Comparison of ENCODE assay signal across 1 cellular context in the genomic region with DNA sequence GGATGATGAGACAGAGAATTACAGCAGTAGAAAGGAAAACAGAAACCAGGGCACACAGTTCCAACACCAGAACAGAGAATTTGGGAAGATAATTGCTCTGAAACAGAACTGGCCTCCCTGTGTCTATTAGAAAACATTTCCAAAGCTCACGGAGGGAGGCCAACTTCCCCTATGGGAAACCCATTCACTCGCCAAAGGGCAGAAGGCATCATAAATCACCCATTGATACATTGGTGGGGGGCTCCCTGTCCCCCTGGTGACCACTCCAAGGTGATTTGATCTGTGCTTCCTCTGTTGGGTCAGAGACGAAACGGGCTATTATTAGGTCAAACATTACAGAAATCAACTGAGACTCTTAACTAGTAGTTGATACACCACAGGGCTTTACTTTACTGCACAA.
TF ChIP-seq lines count a peak whose summit lies in the region.

No MANE protein-coding gene starts in this region.

TF ChIP-seq in neural cell, 6 proteins besides CTCF, POLR2A, EP300 and RAD21 (continued from another document):
- TF ChIP-seq, protein P1, sequence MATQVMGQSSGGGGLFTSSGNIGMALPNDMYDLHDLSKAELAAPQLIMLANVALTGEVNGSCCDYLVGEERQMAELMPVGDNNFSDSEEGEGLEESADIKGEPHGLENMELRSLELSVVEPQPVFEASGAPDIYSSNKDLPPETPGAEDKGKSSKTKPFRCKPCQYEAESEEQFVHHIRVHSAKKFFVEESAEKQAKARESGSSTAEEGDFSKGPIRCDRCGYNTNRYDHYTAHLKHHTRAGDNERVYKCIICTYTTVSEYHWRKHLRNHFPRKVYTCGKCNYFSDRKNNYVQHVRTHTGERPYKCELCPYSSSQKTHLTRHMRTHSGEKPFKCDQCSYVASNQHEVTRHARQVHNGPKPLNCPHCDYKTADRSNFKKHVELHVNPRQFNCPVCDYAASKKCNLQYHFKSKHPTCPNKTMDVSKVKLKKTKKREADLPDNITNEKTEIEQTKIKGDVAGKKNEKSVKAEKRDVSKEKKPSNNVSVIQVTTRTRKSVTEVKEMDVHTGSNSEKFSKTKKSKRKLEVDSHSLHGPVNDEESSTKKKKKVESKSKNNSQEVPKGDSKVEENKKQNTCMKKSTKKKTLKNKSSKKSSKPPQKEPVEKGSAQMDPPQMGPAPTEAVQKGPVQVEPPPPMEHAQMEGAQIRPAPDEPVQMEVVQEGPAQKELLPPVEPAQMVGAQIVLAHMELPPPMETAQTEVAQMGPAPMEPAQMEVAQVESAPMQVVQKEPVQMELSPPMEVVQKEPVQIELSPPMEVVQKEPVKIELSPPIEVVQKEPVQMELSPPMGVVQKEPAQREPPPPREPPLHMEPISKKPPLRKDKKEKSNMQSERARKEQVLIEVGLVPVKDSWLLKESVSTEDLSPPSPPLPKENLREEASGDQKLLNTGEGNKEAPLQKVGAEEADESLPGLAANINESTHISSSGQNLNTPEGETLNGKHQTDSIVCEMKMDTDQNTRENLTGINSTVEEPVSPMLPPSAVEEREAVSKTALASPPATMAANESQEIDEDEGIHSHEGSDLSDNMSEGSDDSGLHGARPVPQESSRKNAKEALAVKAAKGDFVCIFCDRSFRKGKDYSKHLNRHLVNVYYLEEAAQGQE (IDR thresholded peaks at IDR 0.05; ENCODE audit: borderline replicate concordance): no peak
